26 cellular contexts compared by ENCODE assay signal in the genomic region with DNA sequence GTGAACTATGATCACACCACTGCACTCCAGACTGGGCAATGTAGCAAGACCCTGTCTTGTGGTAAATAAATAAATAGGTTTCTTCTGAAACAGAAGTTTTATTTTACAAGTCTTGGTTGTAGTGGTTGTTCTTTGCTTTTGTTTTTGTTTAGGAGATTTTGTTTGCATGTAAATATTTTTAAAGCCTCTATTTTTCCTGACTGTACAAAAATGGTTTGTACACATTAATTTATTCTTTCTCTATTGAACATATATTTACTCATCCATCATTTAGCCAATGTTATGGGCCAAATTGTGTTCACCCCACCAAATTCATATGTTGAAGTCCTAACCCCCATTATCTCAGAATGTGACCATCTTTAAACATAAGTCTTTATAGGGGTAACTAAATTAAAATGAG.
"Had no signal": no experiment of that assay in that cellular context is flagged by ENCODE, and none has a peak within 500 bp of the region (broad histone marks: within the 10 kb centered on the region; RNA-seq: fewer than 3 reads in every experiment).

No MANE protein-coding gene starts in this region.

- H3K27me3 ChIP-seq: esophagus squamous epithelium, gastrocnemius medialis, heart right ventricle, left lung had no signal

- H3K4me3 ChIP-seq: coronary artery, esophagus squamous epithelium, gastrocnemius medialis, heart right ventricle, left lung, lower lobe of right lung, mucosa of descending colon had no signal

- DNase-seq: effector CD8-positive, alpha-beta T cell; effector memory CD8-positive, alpha-beta T cell; endodermal cell; erythroblast; esophagus squamous epithelium; foreskin fibroblast; foreskin melanocyte; gastrocnemius medialis; glutamatergic neuron; head of caudate nucleus; heart right ventricle; hippocampal formation; left cardiac atrium; left lung; left ventricle myocardium superior; lower lobe of right lung; mesenchymal stem cell; mucosa of descending colon; naive B cell had no signal

- H3K36me3 ChIP-seq: esophagus squamous epithelium, gastrocnemius medialis, heart right ventricle, left lung, lower lobe of right lung had no signal

- H3K9me3 ChIP-seq: esophagus squamous epithelium, gastrocnemius medialis, heart right ventricle, left lung, lower lobe of right lung, mucosa of descending colon had no signal

- H3K27ac ChIP-seq: coronary artery, epithelial cell of prostate, esophagus squamous epithelium, gastrocnemius medialis, heart right ventricle, left lung, lower lobe of right lung had no signal

- H3K4me1 ChIP-seq: esophagus squamous epithelium, gastrocnemius medialis, left lung, lower lobe of right lung had no signal

- ATAC-seq: effector memory CD8-positive, alpha-beta T cell; esophagus mucosa; gastrocnemius medialis; heart right ventricle; left cardiac atrium; left lung; left ventricle myocardium superior; lower lobe of right lung; mucosa of descending colon had no signal

- FAIRE-seq: colon, endometrium, islet of Langerhans, keratinocyte had no signal
